Comparison of ENCODE assay signal across 31 cellular contexts in genomic region chr10:60823324-60823723, GRCh38. TPM values are rescaled to one million over a fixed set of nuclear protein-coding genes. Genes with fewer than 3 reads are reported as not detected.
DNase-seq lines count a peak whose midpoint lies in the region; ATAC-seq, FAIRE-seq and TF ChIP-seq lines count a peak whose summit lies in the region.
"Had no signal": no experiment of that assay in that cellular context is flagged by ENCODE, and none has a peak within 500 bp of the region (broad histone marks: within the 10 kb centered on the region; RNA-seq: fewer than 3 reads in every experiment).

No MANE protein-coding gene starts in this region.

- H2AFZ ChIP-seq in IMR-90 (replicated peaks; ENCODE audit: low read length, poor library complexity) = no peak overlapping the region
- no peak overlapping the region for H2AFZ ChIP-seq in astrocyte (ENCODE audit: low read depth, low read length)

- no peak overlapping the region for H4K5ac ChIP-seq in IMR-90 (ENCODE audit: low read depth, low read length)

- DNase-seq in IMR-90 = no peak
- no peak for DNase-seq in astrocyte (ENCODE audit: low read depth)
- no peak for DNase-seq in activated CD8-positive, alpha-beta T cell treated with anti-CD3 and anti-CD28 coated beads, Interleukin-2, amount 10 ng/mL, durations not matched to agents 7 days and 5 days
- DNase-seq in DMS79 treated with DMSO at 0.1 percent for 48 hours (lab: John Stamatoyannopoulos, UW) = no peak
- no peak for DNase-seq in D721Med (ENCODE audit: insufficient read length, low spot score)
- no peak for DNase-seq in NCI-H2107 (lab: John Stamatoyannopoulos, UW)
- DNase-seq: AML-193; CD4-positive, alpha-beta T cell; COR-L47; EL; GDM1; KBM-7; NCI-H1092; NCI-H1417 treated with DMSO at 0.1 percent for 48 hours; NCI-H1694 treated with DMSO at 0.1 percent for 48 hours; NCI-H2081; NCI-H2171; NCI-H226; NCI-H510A; NCI-H69; PC-3; SJCRH30; T-helper 17 cell had no signal

- H3K36me3 Mint-ChIP-seq in astrocyte (ENCODE audit: low read depth, unreplicated experiment) (no peaks in the 10 kb centered on the region), nephron (ENCODE audit: low read depth) (no peaks in the 10 kb centered on the region)
- no peaks in the 10 kb centered on the region for H3K36me3 Mint-ChIP-seq in activated CD8-positive, alpha-beta T cell treated with anti-CD3 and anti-CD28 coated beads, Interleukin-2, amount 10 ng/mL, durations not matched to agents 7 days and 5 days (ENCODE audit: low read depth)

- H3K27ac ChIP-seq in IMR-90 (ENCODE audit: insufficient read depth, low read length) (no peak overlapping the region), astrocyte (ENCODE audit: low read depth, low read length) (no peak overlapping the region)
- H3K27ac ChIP-seq: A549; BLaER1 treated with 17β-estradiol and CSF1 and Interleukin-3, amounts not matched to agents 10 nM and 100 nM; SJCRH30 had no signal

- no peak overlapping the region for H3K4me3 ChIP-seq in IMR-90 (ENCODE audit: insufficient read depth, low read depth, low read length)
- no peak overlapping the region for H3K4me3 ChIP-seq in astrocyte (ENCODE audit: insufficient read depth, low read depth, low read length)
- H3K4me3 ChIP-seq: A549; BLaER1 treated with 17β-estradiol and CSF1 and Interleukin-3, amounts not matched to agents 10 nM and 100 nM; SJCRH30 had no signal

- H3K4me2 ChIP-seq in IMR-90 (ENCODE audit: low read depth, low read length) = no peak overlapping the region
- H3K4me2 ChIP-seq in astrocyte (ENCODE audit: low read length) = no peak overlapping the region
- H3K4me2 ChIP-seq: A549; BLaER1 treated with 17β-estradiol and CSF1 and Interleukin-3, amounts not matched to agents 10 nM and 100 nM had no signal

- H2BK120ac ChIP-seq in IMR-90 (ENCODE audit: low read depth, low read length) = peak overlapping the region; percentile 15; the same call in 1 of the 2 replicates

- no CpG with 5 or more reads among the region's 1 CpG for WGBS in IMR-90 (ENCODE audit: extremely low coverage in 2 of 2, insufficient read length in 1 of 2), 2 experiments

- H3K9me1 ChIP-seq in IMR-90 (ENCODE audit: insufficient read depth, low read length) = peaks cover 13% of the 10 kb centered on the region

- no peak for TF ChIP-seq RAD21 in IMR-90 (IDR thresholded peaks at IDR 0.05; ENCODE audit: low read length)

- H3K18ac ChIP-seq in IMR-90 (ENCODE audit: low read depth, low read length) = no peak overlapping the region

- H4K20me1 ChIP-seq in IMR-90 (ENCODE audit: insufficient read depth, low read length) = peaks cover 3% of the 10 kb centered on the region; the same call in 1 of the 2 replicates
- no peaks in the 10 kb centered on the region for H4K20me1 ChIP-seq in astrocyte (ENCODE audit: insufficient read depth, low read length)
- H4K20me1 ChIP-seq: BLaER1 treated with 17β-estradiol and CSF1 and Interleukin-3, amounts not matched to agents 10 nM and 100 nM had no signal

- H2BK20ac ChIP-seq in IMR-90 (ENCODE audit: low read depth, low read length) = no peak overlapping the region; the same call in 1 of the 2 replicates

- no peak for TF ChIP-seq POLR2A in IMR-90 (IDR thresholded peaks at IDR 0.05; ENCODE audit: low read depth, low read length)

- H3K27me3 Mint-ChIP-seq in astrocyte (ENCODE audit: low read depth, unreplicated experiment) (no peaks in the 10 kb centered on the region), nephron (ENCODE audit: low read depth) (no peaks in the 10 kb centered on the region)
- peaks cover 10% of the 10 kb centered on the region for H3K27me3 Mint-ChIP-seq in activated CD8-positive, alpha-beta T cell treated with anti-CD3 and anti-CD28 coated beads, Interleukin-2, amount 10 ng/mL, durations not matched to agents 7 days and 5 days (ENCODE audit: low read depth)

- FAIRE-seq in astrocyte (lab: Jason Lieb, UNC) = no peak
- FAIRE-seq in D721Med (lab: Jason Lieb, UNC) = no peak
- FAIRE-seq: A549, H1, HepG2 had no signal

- ATAC-seq in GM18907 (IDR thresholded peaks at IDR 0.05; ENCODE audit: unreplicated experiment) = peak; percentile 46
- no peak for ATAC-seq in IMR-90 (ENCODE audit: low read depth)
- no peak for ATAC-seq in activated CD8-positive, alpha-beta T cell treated with anti-CD3 and anti-CD28 coated beads, Interleukin-2, amount 10 ng/mL, durations not matched to agents 7 days and 5 days
- ATAC-seq: A549, HCT116, HepG2, PC-3, SK-N-SH treated with all-trans-retinoic acid at 6 μM for 48 hours, T-helper 17 cell had no signal

- H3K4me3 Mint-ChIP-seq in astrocyte (ENCODE audit: unreplicated experiment) = no peak overlapping the region
- H3K4me3 Mint-ChIP-seq in nephron = no peak overlapping the region
- no peak overlapping the region for H3K4me3 Mint-ChIP-seq in activated CD8-positive, alpha-beta T cell treated with anti-CD3 and anti-CD28 coated beads, Interleukin-2, amount 10 ng/mL, durations not matched to agents 7 days and 5 days
- H3K4me3 Mint-ChIP-seq: CD4-positive, alpha-beta T cell; T-helper 17 cell had no signal

- no peak overlapping the region for H3K23ac ChIP-seq in IMR-90 (ENCODE audit: low read depth, low read length)

- H3K9me3 Mint-ChIP-seq in astrocyte (ENCODE audit: unreplicated experiment) (peaks cover 2% of the 10 kb centered on the region), nephron (no peaks in the 10 kb centered on the region)
- no peaks in the 10 kb centered on the region for H3K9me3 Mint-ChIP-seq in activated CD8-positive, alpha-beta T cell treated with anti-CD3 and anti-CD28 coated beads, Interleukin-2, amount 10 ng/mL, durations not matched to agents 7 days and 5 days (ENCODE audit: insufficient read depth)
- H3K9me3 Mint-ChIP-seq: CD4-positive, alpha-beta T cell had no signal

- H2BK15ac ChIP-seq in IMR-90 (ENCODE audit: low read depth, low read length) = no peak overlapping the region; the same call in 2 of the 3 replicates

- H3K36me3 ChIP-seq in IMR-90 (ENCODE audit: control insufficient read depth, insufficient read depth, low read length) (no peaks in the 10 kb centered on the region), astrocyte (ENCODE audit: insufficient read depth, low read length) (no peaks in the 10 kb centered on the region)
- H3K36me3 ChIP-seq: BLaER1 treated with 17β-estradiol and CSF1 and Interleukin-3, amounts not matched to agents 10 nM and 100 nM; SJCRH30 had no signal

- no peaks in the 10 kb centered on the region for H3K9me3 ChIP-seq in IMR-90 (ENCODE audit: control insufficient read depth, insufficient read depth, low read length)
- H3K9me3 ChIP-seq in astrocyte (ENCODE audit: insufficient read depth, low read depth, low read length) = no peaks in the 10 kb centered on the region
- H3K9me3 ChIP-seq: A549; BLaER1 treated with 17β-estradiol and CSF1 and Interleukin-3, amounts not matched to agents 10 nM and 100 nM; SJCRH30 had no signal

- intact Hi-C loops in IMR-90 (cut with micrococcal nuclease) = loop anchor here (5.0 kb wide), 1 partner anchor 119 kb away; the partner anchor contains the start of gene RHOBTB1

- H3K14ac ChIP-seq in IMR-90 (replicated peaks; ENCODE audit: low read depth, low read length) = no peak overlapping the region

- H2AK5ac ChIP-seq in IMR-90 (ENCODE audit: low read depth, low read length) = no peak overlapping the region

- peak overlapping the region; percentile 93 for H3K27ac Mint-ChIP-seq in astrocyte (ENCODE audit: unreplicated experiment)
- peak overlapping the region; percentile 53 to 98 (median 76) for H3K27ac Mint-ChIP-seq in nephron
- no peak overlapping the region for H3K27ac Mint-ChIP-seq in activated CD8-positive, alpha-beta T cell treated with anti-CD3 and anti-CD28 coated beads, Interleukin-2, amount 10 ng/mL, durations not matched to agents 7 days and 5 days
- H3K27ac Mint-ChIP-seq: CD4-positive, alpha-beta T cell; T-helper 17 cell had no signal

- no peak overlapping the region for H3K56ac ChIP-seq in IMR-90 (ENCODE audit: extremely low read depth, insufficient read depth, low read length)

- dilution Hi-C loops in IMR-90 (cut with HindIII; ENCODE audit: low sequenced_read_pairs, unreplicated experiment) = no loop called here

- H4K91ac ChIP-seq in IMR-90 (ENCODE audit: insufficient read depth, low read depth, low read length) = no peak overlapping the region

- BruUV-seq in IMR-90 (replicated peaks; lab: Mats Ljungman, UMichigan) = no TSS peak

- H3K79me2 ChIP-seq in astrocyte (ENCODE audit: insufficient read depth, low read length) = no peaks in the 10 kb centered on the region

- H3K4me1 ChIP-seq in IMR-90 (ENCODE audit: control insufficient read depth, insufficient read depth, low read length) (peaks cover 15% of the 10 kb centered on the region), astrocyte (ENCODE audit: insufficient read depth, low read length) (peaks cover 24% of the 10 kb centered on the region)

- in situ Hi-C loops in IMR-90 (cut with MboI; ENCODE audit: low sequenced_read_pairs) = loop anchor here (25.0 kb wide), 2 partner anchors 1214 to 1414 kb away; no protein-coding TSS in a partner anchor

- H3K79me1 ChIP-seq in IMR-90 (ENCODE audit: low read depth in 1 of 2, low read length in 2 of 2) = no peaks in the 10 kb centered on the region

- H2BK5ac ChIP-seq in IMR-90 (ENCODE audit: low read depth, low read length, poor library complexity, severe bottlenecking) = no peak overlapping the region

- H3K27me3 ChIP-seq in IMR-90 (ENCODE audit: control insufficient read depth, insufficient read depth, low read length) = no peaks in the 10 kb centered on the region
- no peaks in the 10 kb centered on the region for H3K27me3 ChIP-seq in astrocyte (ENCODE audit: insufficient read depth, low read length)
- H3K27me3 ChIP-seq: BLaER1 treated with 17β-estradiol and CSF1 and Interleukin-3, amounts not matched to agents 10 nM and 100 nM; SJCRH30 had no signal

- no peak overlapping the region for H3K4ac ChIP-seq in IMR-90 (ENCODE audit: low read depth, low read length)

- no peak overlapping the region for H3K9ac ChIP-seq in IMR-90 (ENCODE audit: low read depth, low read length)
- H3K9ac ChIP-seq in astrocyte (ENCODE audit: low read length) = no peak overlapping the region
- H3K9ac ChIP-seq: BLaER1 treated with 17β-estradiol and CSF1 and Interleukin-3, amounts not matched to agents 10 nM and 100 nM had no signal

- H2AK9ac ChIP-seq in IMR-90 (replicated peaks; ENCODE audit: low read depth, low read length, poor library complexity) = no peak overlapping the region

- CTCF ChIA-PET in IMR-90 (lab: Yijun Ruan, JAX) = no interaction called here
- CTCF ChIA-PET in activated CD8-positive, alpha-beta T cell treated with anti-CD3 and anti-CD28 coated beads, Interleukin-2, amount 10 ng/mL, durations not matched to agents 7 days and 5 days (lab: Charles Lee) = no interaction called here

- H3K4me1 Mint-ChIP-seq in astrocyte (ENCODE audit: low read depth, unreplicated experiment) = peaks cover 54% of the 10 kb centered on the region
- peaks cover 58% of the 10 kb centered on the region for H3K4me1 Mint-ChIP-seq in nephron
- peaks cover 15% of the 10 kb centered on the region for H3K4me1 Mint-ChIP-seq in activated CD8-positive, alpha-beta T cell treated with anti-CD3 and anti-CD28 coated beads, Interleukin-2, amount 10 ng/mL, durations not matched to agents 7 days and 5 days (ENCODE audit: low read depth)

- no peak for TF ChIP-seq CTCF in IMR-90 (conservative IDR thresholded peaks at IDR 0.05; ENCODE audit: low read depth, low read length)
- no peak for TF ChIP-seq CTCF in astrocyte (IDR thresholded peaks at IDR 0.05; ENCODE audit: insufficient read depth, low read depth, low read length)
- TF ChIP-seq CTCF in nephron (IDR thresholded peaks at IDR 0.05; ENCODE audit: unreplicated experiment in 3 of 3) = no peak
- no peak for TF ChIP-seq CTCF in D721Med (IDR thresholded peaks at IDR 0.05; ENCODE audit: insufficient read depth, missing control alignments)

- POLR2A ChIA-PET in IMR-90 (lab: Charles Lee; ENCODE audit: unreplicated experiment) = no interaction called here
- POLR2A ChIA-PET in activated CD8-positive, alpha-beta T cell treated with anti-CD3 and anti-CD28 coated beads, Interleukin-2, amount 10 ng/mL, durations not matched to agents 7 days and 5 days (lab: Charles Lee) = no interaction called here

- no peak overlapping the region for H4K8ac ChIP-seq in IMR-90 (ENCODE audit: low read depth in 2 of 2, low read length in 2 of 2)

RNA-seq across cellular contexts. Expression of gene CDK1, which starts 45.0 kb away (rescaled TPM):
- total RNA-seq in IMR-90 (2012; rRNA removed) (28.1 and 37.5 TPM in 2 replicates), astrocyte (4.1 and 6.6 TPM in 2 replicates)
- polyA plus RNA-seq in IMR-90 (2012; rRNA removed) = 17.1 and 21.9 TPM in 2 replicates
- 1.5 and 2.3 TPM in 2 replicates for polyA plus RNA-seq in IMR-90 (2012; cell fraction: cytosol; rRNA removed)
- polyA plus RNA-seq in IMR-90 (2012; cell fraction: nucleus; rRNA removed; ENCODE audit: low replicate concordance) = 1.8 and 14.0 TPM in 2 replicates
- 100 to 1,000 TPM; 131 to 147 TPM for total RNA-seq in activated CD8-positive, alpha-beta T cell treated with anti-CD3 and anti-CD28 coated beads, Interleukin-2, amount 10 ng/mL, durations not matched to agents 7 days and 5 days
